Comparison of ENCODE assay signal across 31 cellular contexts in the genomic region with DNA sequence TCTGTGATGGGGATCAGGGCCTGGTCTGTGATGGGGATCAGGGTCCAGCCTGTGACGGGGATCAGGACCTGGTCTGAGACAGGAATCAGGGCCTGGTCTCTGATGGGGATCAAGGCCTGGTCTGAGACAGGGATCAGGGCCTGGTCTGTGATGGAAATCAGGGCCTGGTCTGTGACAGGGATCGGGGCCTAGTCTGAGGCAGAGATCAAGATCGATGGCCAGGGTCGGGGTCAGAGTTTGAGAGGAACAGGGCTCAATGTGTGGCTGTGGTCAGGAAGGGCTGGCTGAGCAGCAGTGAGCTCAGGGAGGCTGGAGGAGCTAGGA. TPM values are rescaled to one million over a fixed set of nuclear protein-coding genes. Genes with fewer than 3 reads are reported as not detected.
"Had no signal": no experiment of that assay in that cellular context is flagged by ENCODE, and none has a peak within 500 bp of the region (broad histone marks: within the 10 kb centered on the region; RNA-seq: fewer than 3 reads in every experiment).

No MANE protein-coding gene starts in this region.

- H3K27ac ChIP-seq: breast epithelium, esophagus muscularis mucosa, foreskin keratinocyte, neutrophil, sigmoid colon, uterus had no signal

- H3K4me1 Mint-ChIP-seq: activated CD4-positive, alpha-beta T cell treated with anti-CD3 and anti-CD28 coated beads, Interleukin-2, amount 10 ng/mL, durations not matched to agents 7 days and 5 days; activated CD8-positive, alpha-beta memory T cell treated with anti-CD3 and anti-CD28 coated beads, Interleukin-2, amount 10 ng/mL, durations not matched to agents 7 days and 5 days; natural killer cell; stimulated activated effector memory CD8-positive, alpha-beta T cell treated with anti-CD3 and anti-CD28 coated beads, Interleukin-12 subunit alpha, Interleukin-12 subunit beta, amount 100 ng/mL, for 72 hours; stimulated activated naive CD8-positive, alpha-beta T cell treated with anti-CD3 and anti-CD28 coated beads, Interleukin-15, amount 100 ng/mL, for 72 hours had no signal

- DNase-seq: activated CD4-positive, alpha-beta T cell treated with anti-CD3 and anti-CD28 coated beads for 1 hour; activated CD4-positive, alpha-beta T cell treated with anti-CD3 and anti-CD28 coated beads, Interleukin-2, amount 10 ng/mL, durations not matched to agents 7 days and 5 days; activated CD8-positive, alpha-beta memory T cell treated with anti-CD3 and anti-CD28 coated beads, Interleukin-2, amount 10 ng/mL, durations not matched to agents 7 days and 5 days; activated CD8-positive, alpha-beta T cell treated with anti-CD3 and anti-CD28 coated beads, Interleukin-2, amount 10 ng/mL, durations not matched to agents 7 days and 5 days; activated naive CD4-positive, alpha-beta T cell; activated T-cell treated with anti-CD3 and anti-CD28 coated beads, Interleukin-2, amount 50 U/mL, for 48 hours; amniotic stem cell; dermis blood vessel endothelial cell; effector CD4-positive, alpha-beta T cell; foreskin keratinocyte; kidney glomerular epithelial cell; mesendoderm; natural killer cell; sigmoid colon; small intestine; stimulated activated CD4-positive, alpha-beta T cell treated with anti-CD3 and anti-CD28 coated beads, Interleukin-4, amount 100 ng/mL, for 24 hours; stimulated activated naive CD8-positive, alpha-beta T cell treated with anti-CD3 and anti-CD28 coated beads, Interleukin-15, amount 100 ng/mL, for 72 hours; substantia nigra; T1000; uterus had no signal

- H3K4me3 ChIP-seq: breast epithelium, esophagus muscularis mucosa, lung, sigmoid colon, uterus had no signal

- ATAC-seq: activated CD8-positive, alpha-beta T cell treated with anti-CD3 and anti-CD28 coated beads, Interleukin-2, amount 10 ng/mL, durations not matched to agents 7 days and 5 days; foreskin keratinocyte; left lobe of liver; natural killer cell had no signal

- H3K4me1 ChIP-seq: breast epithelium, foreskin keratinocyte, sigmoid colon, uterus had no signal

- H3K9me3 Mint-ChIP-seq: activated CD4-positive, alpha-beta T cell treated with anti-CD3 and anti-CD28 coated beads, Interleukin-2, amount 10 ng/mL, durations not matched to agents 7 days and 5 days; natural killer cell; stimulated activated effector memory CD8-positive, alpha-beta T cell treated with anti-CD3 and anti-CD28 coated beads, Interleukin-12 subunit alpha, Interleukin-12 subunit beta, amount 100 ng/mL, for 72 hours; stimulated activated naive CD8-positive, alpha-beta T cell treated with anti-CD3 and anti-CD28 coated beads, Interleukin-15, amount 100 ng/mL, for 72 hours; T-helper 1 cell treated with Interleukin-12 subunit alpha and Interleukin-12 subunit beta and Interleukin-4 antibody, amounts not matched to agents 30 μg/mL and 1 μg/mL, for 36 hours; type B pancreatic cell had no signal

- H3K4me3 Mint-ChIP-seq: activated CD4-positive, alpha-beta T cell treated with anti-CD3 and anti-CD28 coated beads, Interleukin-2, amount 10 ng/mL, durations not matched to agents 7 days and 5 days; activated CD8-positive, alpha-beta memory T cell treated with anti-CD3 and anti-CD28 coated beads, Interleukin-2, amount 10 ng/mL, durations not matched to agents 7 days and 5 days; activated CD8-positive, alpha-beta T cell treated with anti-CD3 and anti-CD28 coated beads, Interleukin-2, amount 10 ng/mL, durations not matched to agents 7 days and 5 days; natural killer cell; stimulated activated effector memory CD8-positive, alpha-beta T cell treated with anti-CD3 and anti-CD28 coated beads, Interleukin-12 subunit alpha, Interleukin-12 subunit beta, amount 100 ng/mL, for 72 hours; stimulated activated naive CD8-positive, alpha-beta T cell treated with anti-CD3 and anti-CD28 coated beads, Interleukin-15, amount 100 ng/mL, for 72 hours; T-helper 1 cell treated with Interleukin-12 subunit alpha and Interleukin-12 subunit beta and Interleukin-4 antibody, amounts not matched to agents 30 μg/mL and 1 μg/mL, for 36 hours; type B pancreatic cell had no signal

- H3K9me3 ChIP-seq: breast epithelium, esophagus muscularis mucosa, neutrophil, sigmoid colon, uterus had no signal

- H3K36me3 ChIP-seq: breast epithelium, esophagus muscularis mucosa, neutrophil, sigmoid colon, uterus had no signal

- H3K27me3 Mint-ChIP-seq: activated CD4-positive, alpha-beta T cell treated with anti-CD3 and anti-CD28 coated beads, Interleukin-2, amount 10 ng/mL, durations not matched to agents 7 days and 5 days; activated CD8-positive, alpha-beta memory T cell treated with anti-CD3 and anti-CD28 coated beads, Interleukin-2, amount 10 ng/mL, durations not matched to agents 7 days and 5 days had no signal

- H3K36me3 Mint-ChIP-seq: activated CD8-positive, alpha-beta memory T cell treated with anti-CD3 and anti-CD28 coated beads, Interleukin-2, amount 10 ng/mL, durations not matched to agents 7 days and 5 days; natural killer cell; stimulated activated effector memory CD8-positive, alpha-beta T cell treated with anti-CD3 and anti-CD28 coated beads, Interleukin-12 subunit alpha, Interleukin-12 subunit beta, amount 100 ng/mL, for 72 hours; type B pancreatic cell had no signal

- H3K27ac Mint-ChIP-seq: activated CD4-positive, alpha-beta T cell treated with anti-CD3 and anti-CD28 coated beads, Interleukin-2, amount 10 ng/mL, durations not matched to agents 7 days and 5 days; activated CD8-positive, alpha-beta memory T cell treated with anti-CD3 and anti-CD28 coated beads, Interleukin-2, amount 10 ng/mL, durations not matched to agents 7 days and 5 days; activated CD8-positive, alpha-beta T cell treated with anti-CD3 and anti-CD28 coated beads, Interleukin-2, amount 10 ng/mL, durations not matched to agents 7 days and 5 days; stimulated activated effector memory CD8-positive, alpha-beta T cell treated with anti-CD3 and anti-CD28 coated beads, Interleukin-12 subunit alpha, Interleukin-12 subunit beta, amount 100 ng/mL, for 72 hours; stimulated activated naive CD8-positive, alpha-beta T cell treated with anti-CD3 and anti-CD28 coated beads, Interleukin-15, amount 100 ng/mL, for 72 hours; T-helper 1 cell treated with Interleukin-12 subunit alpha and Interleukin-12 subunit beta and Interleukin-4 antibody, amounts not matched to agents 30 μg/mL and 1 μg/mL, for 36 hours; type B pancreatic cell had no signal

RNA-seq across cellular contexts. Expression of a gene that starts 52.4 kb away (rescaled TPM):
- total RNA-seq: activated CD4-positive, alpha-beta T cell treated with anti-CD3 and anti-CD28 coated beads, Interleukin-2, amount 10 ng/mL, durations not matched to agents 7 days and 5 days; activated CD8-positive, alpha-beta memory T cell treated with anti-CD3 and anti-CD28 coated beads, Interleukin-2, amount 10 ng/mL, durations not matched to agents 7 days and 5 days; breast epithelium; dermis blood vessel endothelial cell; esophagus muscularis mucosa; foreskin keratinocyte; left lobe of liver; lung; mononuclear cell; osteocyte; posterior vena cava; sigmoid colon; uterus had no signal
- polyA plus RNA-seq: foreskin keratinocyte, lung, sigmoid colon, small intestine had no signal
